8 cellular contexts compared by ENCODE assay signal in the genomic region with DNA sequence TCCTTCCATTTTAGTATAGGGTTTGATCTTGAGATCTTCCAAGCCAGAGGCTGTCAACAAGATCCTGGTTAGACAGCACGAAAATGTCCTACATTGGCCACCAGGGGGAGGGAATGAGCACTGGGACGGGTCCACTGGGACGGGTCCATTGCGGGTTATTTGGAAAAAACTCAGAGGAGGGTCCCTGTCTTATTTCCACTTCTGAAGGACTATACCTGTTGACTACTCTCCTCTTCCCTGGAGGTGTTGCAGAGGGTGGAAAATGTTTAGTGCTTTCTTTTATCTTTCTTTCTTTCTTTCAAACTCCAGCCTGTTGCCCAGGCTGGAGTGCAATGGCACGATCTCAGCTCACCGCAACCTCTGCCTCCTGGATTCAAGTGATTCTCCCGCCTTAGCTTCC. TPM values are rescaled to one million over a fixed set of nuclear protein-coding genes. Genes with fewer than 3 reads are reported as not detected.
DNase-seq lines count a peak whose midpoint lies in the region; ATAC-seq and TF ChIP-seq lines count a peak whose summit lies in the region.

No MANE protein-coding gene starts in this region.

- intact Hi-C loops in prostate gland (cut with DNase I), result no loop called here

- no peaks in the 10 kb centered on the region for H3K4me1 ChIP-seq in prostate gland (replicated peaks)

- 27% methylated on average over 7 of the region's 7 CpGs for WGBS in prostate gland

- H3K27ac ChIP-seq in prostate gland, result no peak overlapping the region

- TF ChIP-seq POLR2A in prostate gland (IDR thresholded peaks at IDR 0.05), result no peak

- no peaks in the 10 kb centered on the region for H3K27me3 ChIP-seq in prostate gland (replicated peaks; ENCODE audit: insufficient read depth)

- H3K4me3 ChIP-seq in fibroblast of the aortic adventitia (ENCODE audit: low read depth, low read length) (no peak overlapping the region), prostate gland (no peak overlapping the region)

- ATAC-seq in GM19351 (IDR thresholded peaks at IDR 0.05; ENCODE audit: unreplicated experiment), result no peak

- no peaks in the 10 kb centered on the region for H3K36me3 ChIP-seq in prostate gland

- DNase-seq in activated gamma-delta T cell treated with Interleukin-2 at 50 U/mL for 16 hours, result peak; percentile 58
- no peak for DNase-seq in activated gamma-delta T cell (lab: John Stamatoyannopoulos, UW)
- peak; percentile 23 for DNase-seq in NCI-H526 treated with DMSO at 0.1 percent for 48 hours (lab: John Stamatoyannopoulos, UW)
- DNase-seq in activated T-cell treated with anti-CD3 and anti-CD28 coated beads for 4 hours, result peak; percentile 46
- DNase-seq in fibroblast of the aortic adventitia (ENCODE audit: low read depth), result peak; percentile 56
- DNase-seq in prostate gland (ENCODE audit: low spot score), result peak; percentile 25
- no peak for DNase-seq in SKM-1 treated with dmso at 0.1 percent for 144 hours (lab: John Stamatoyannopoulos, UW; ENCODE audit: unreplicated experiment)

- H3K9me3 ChIP-seq in prostate gland, result no peaks in the 10 kb centered on the region

- peak; percentile 87 for TF ChIP-seq CTCF in fibroblast of the aortic adventitia (IDR thresholded peaks at IDR 0.05; ENCODE audit: insufficient read depth, low read length)
- peak in 3 of 4 experiments; percentile 64 to 71 (median 70) for TF ChIP-seq CTCF in prostate gland (IDR thresholded peaks at IDR 0.05)

RNA-seq across cellular contexts. Expression of a gene that starts 2.5 kb away (rescaled TPM):
- total RNA-seq in fibroblast of the aortic adventitia (ENCODE audit: low replicate concordance) (not detected in 2 replicates), prostate gland (1 to 10 TPM in 1 of 2 donors, under 1 TPM in 1; 0.23 to 4.0 TPM)

RNA-seq across cellular contexts. Expression of a gene that starts 16.3 kb away (rescaled TPM):
- total RNA-seq in fibroblast of the aortic adventitia (ENCODE audit: low replicate concordance) (73.8 and 169 TPM in 2 replicates), prostate gland (10 to 100 TPM; 60.1 to 78.8 TPM)

Comparison
In these comparisons a context has a peak if more than half of its experiments do, and no peak if none do; other contexts are left out.
1. DNase-seq: peak in activated gamma-delta T cell treated with Interleukin-2 at 50 U/mL for 16 hours (single experiment), NCI-H526 treated with DMSO at 0.1 percent for 48 hours (single experiment), activated T-cell treated with anti-CD3 and anti-CD28 coated beads for 4 hours (single experiment), fibroblast of the aortic adventitia (single experiment) and prostate gland (single experiment); none in activated gamma-delta T cell (single experiment) and SKM-1 treated with dmso at 0.1 percent for 144 hours (single experiment).